18 cellular contexts compared by ENCODE assay signal in the genomic region with DNA sequence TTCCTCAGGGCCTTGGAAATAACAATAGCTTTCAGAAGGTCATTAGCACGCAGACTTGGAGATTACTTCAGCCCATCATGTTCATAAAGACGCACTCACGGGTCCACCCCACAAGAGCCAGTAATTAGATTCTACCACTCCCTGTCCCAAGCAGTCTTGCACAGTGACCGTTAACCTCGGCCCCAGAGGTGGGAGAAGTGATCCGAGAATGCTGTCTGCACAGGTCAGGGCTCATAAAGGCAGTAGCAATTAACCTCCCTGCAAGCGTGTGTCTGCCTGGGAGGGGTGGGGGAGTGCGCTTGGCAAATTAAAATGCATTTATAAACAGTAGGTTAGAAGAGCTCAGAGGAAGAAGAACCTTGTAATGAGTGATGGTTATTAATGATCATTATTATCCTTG.
"Had no signal": no experiment of that assay in that cellular context is flagged by ENCODE, and none has a peak within 500 bp of the region (broad histone marks: within the 10 kb centered on the region; RNA-seq: fewer than 3 reads in every experiment).

No MANE protein-coding gene starts in this region.

- H3K36me3 Mint-ChIP-seq: activated naive CD4-positive, alpha-beta T cell treated with anti-CD3 and anti-CD28 coated beads, Interleukin-2, amount 50 U/mL, for 72 hours; natural killer cell treated with Interleukin-12 subunit alpha and Interleukin-12 subunit beta and Interleukin-15 and Interleukin-18, amount 100 ng/mL, for 72 hours had no signal

- H3K4me3 Mint-ChIP-seq: activated CD4-positive, alpha-beta T cell treated with anti-CD3 and anti-CD28 coated beads, Interleukin-2, amount 10 ng/mL, durations not matched to agents 24 days and 14 days; activated CD8-positive, alpha-beta T cell treated with anti-CD3 and anti-CD28 coated beads, Interleukin-2, amount 10 ng/mL, durations not matched to agents 7 days and 5 days; activated T-cell treated with anti-CD3 and anti-CD28 coated beads, Interleukin-2, amount 50 U/mL, for 72 hours; natural killer cell treated with Interleukin-12 subunit alpha and Interleukin-12 subunit beta and Interleukin-15 and Interleukin-18, amount 100 ng/mL, for 72 hours had no signal

- H3K9me3 ChIP-seq: colonic mucosa, psoas muscle, sigmoid colon, thoracic aorta had no signal

- H3K27ac Mint-ChIP-seq: activated CD4-positive, alpha-beta T cell treated with anti-CD3 and anti-CD28 coated beads, Interleukin-2, amount 10 ng/mL, durations not matched to agents 24 days and 14 days; activated CD8-positive, alpha-beta T cell treated with anti-CD3 and anti-CD28 coated beads, Interleukin-2, amount 10 ng/mL, durations not matched to agents 7 days and 5 days; activated naive CD4-positive, alpha-beta T cell treated with anti-CD3 and anti-CD28 coated beads, Interleukin-2, amount 50 U/mL, for 72 hours; activated T-cell treated with anti-CD3 and anti-CD28 coated beads, Interleukin-2, amount 50 U/mL, for 72 hours; natural killer cell treated with Interleukin-12 subunit alpha and Interleukin-12 subunit beta and Interleukin-15 and Interleukin-18, amount 100 ng/mL, for 72 hours had no signal

- H3K9me3 Mint-ChIP-seq: activated CD4-positive, alpha-beta T cell treated with anti-CD3 and anti-CD28 coated beads, Interleukin-2, amount 10 ng/mL, durations not matched to agents 24 days and 14 days; activated naive CD4-positive, alpha-beta T cell treated with anti-CD3 and anti-CD28 coated beads, Interleukin-2, amount 50 U/mL, for 72 hours; activated T-cell treated with anti-CD3 and anti-CD28 coated beads, Interleukin-2, amount 50 U/mL, for 72 hours; natural killer cell treated with Interleukin-12 subunit alpha and Interleukin-12 subunit beta and Interleukin-15 and Interleukin-18, amount 100 ng/mL, for 72 hours had no signal

- ATAC-seq: activated CD8-positive, alpha-beta T cell treated with anti-CD3 and anti-CD28 coated beads, Interleukin-2, amount 10 ng/mL, durations not matched to agents 7 days and 5 days; activated naive CD4-positive, alpha-beta T cell treated with anti-CD3 and anti-CD28 coated beads, Interleukin-2, amount 50 U/mL, for 72 hours; activated T-cell treated with anti-CD3 and anti-CD28 coated beads, Interleukin-2, amount 50 U/mL, for 72 hours; natural killer cell treated with Interleukin-12 subunit alpha and Interleukin-12 subunit beta and Interleukin-15 and Interleukin-18, amount 100 ng/mL, for 72 hours; psoas muscle had no signal

- H3K27me3 ChIP-seq: colonic mucosa, sigmoid colon had no signal

- DNase-seq: activated CD4-positive, alpha-beta T cell treated with anti-CD3 and anti-CD28 coated beads, Interleukin-2, amount 10 ng/mL, durations not matched to agents 24 days and 14 days; activated CD4-positive, CD25-positive, alpha-beta regulatory T cell; activated CD8-positive, alpha-beta memory T cell treated with anti-CD3 and anti-CD28 coated beads, Interleukin-2, amount 50 U/mL, for 4 hours; activated CD8-positive, alpha-beta T cell treated with anti-CD3 and anti-CD28 coated beads, Interleukin-2, amount 10 ng/mL, durations not matched to agents 7 days and 5 days; activated gamma-delta T cell; activated T-cell treated with anti-CD3 and anti-CD28 coated beads, Interleukin-2, amount 50 U/mL, for 72 hours; colonic mucosa; hippocampal formation; kidney; mesenchymal stem cell; psoas muscle; sigmoid colon; stimulated activated CD4-positive, alpha-beta T cell treated with anti-CD3 and anti-CD28 coated beads, Interleukin-2, amount 100 ng/mL, for 24 hours had no signal

- H3K27ac ChIP-seq: colonic mucosa, psoas muscle, sigmoid colon, thoracic aorta had no signal

- H3K4me3 ChIP-seq: colonic mucosa, psoas muscle, sigmoid colon, thoracic aorta had no signal

- H3K36me3 ChIP-seq: colonic mucosa, sigmoid colon, thoracic aorta had no signal

- FAIRE-seq: endometrium, kidney, TTC549 had no signal

- H3K4me1 ChIP-seq: colonic mucosa, psoas muscle, sigmoid colon had no signal
